14 cellular contexts compared by ENCODE assay signal in genomic region chr5:65198777-65199120, GRCh38.
A peak's percentile ranks its signal among the peaks of the same experiment; 100 is the strongest.
DNase-seq lines count a peak whose midpoint lies in the region; ATAC-seq, FAIRE-seq and TF ChIP-seq lines count a peak whose summit lies in the region.
"Had no signal": no experiment of that assay in that cellular context is flagged by ENCODE, and none has a peak within 500 bp of the region (broad histone marks: within the 10 kb centered on the region; RNA-seq: fewer than 3 reads in every experiment).

No MANE protein-coding gene starts in this region.

- H3K27ac Mint-ChIP-seq in stimulated activated naive B cell treated with anti-CD40 and anti-IgM and Interleukin-4, amounts not matched to agents 10 μg/mL and 1 μg/mL and 100 μg/mL, for 72 hours, result no peak overlapping the region
- H3K27ac Mint-ChIP-seq in naive thymus-derived CD4-positive, alpha-beta T cell, result no peak overlapping the region

- H4K20me1 ChIP-seq in keratinocyte (ENCODE audit: control insufficient read depth, extremely low read depth, insufficient read depth, low read length), result no peaks in the 10 kb centered on the region

- CTCF ChIA-PET in naive thymus-derived CD4-positive, alpha-beta T cell (lab: Charles Lee), result no interaction called here

- no peaks in the 10 kb centered on the region for H3K27me3 ChIP-seq in keratinocyte (ENCODE audit: control insufficient read depth, extremely low read depth, insufficient read depth, low read length)
- no peaks in the 10 kb centered on the region for H3K27me3 ChIP-seq in naive thymus-derived CD4-positive, alpha-beta T cell (ENCODE audit: control insufficient read depth in 2 of 2, insufficient read depth in 2 of 2, low read length in 2 of 2)
- H3K27me3 ChIP-seq: hepatocyte had no signal

- H3K4me3 ChIP-seq in keratinocyte (ENCODE audit: control insufficient read depth in 2 of 3, extremely low read depth in 1 of 3, insufficient read depth in 2 of 3, low read depth in 1 of 3, low read length in 3 of 3), result no peak overlapping the region
- H3K4me3 ChIP-seq in naive thymus-derived CD4-positive, alpha-beta T cell (ENCODE audit: low read length), result no peak overlapping the region
- H3K4me3 ChIP-seq: HAP-1, hepatocyte had no signal

- no peaks in the 10 kb centered on the region for H3K36me3 Mint-ChIP-seq in stimulated activated naive B cell treated with anti-CD40 and anti-IgM and Interleukin-4, amounts not matched to agents 10 μg/mL and 1 μg/mL and 100 μg/mL, for 72 hours
- H3K36me3 Mint-ChIP-seq in naive thymus-derived CD4-positive, alpha-beta T cell, result peaks cover 0 to 7% (median 0%) of the 10 kb centered on the region in 5 donors

- peak overlapping the region; percentile 50 for H3K9ac ChIP-seq in keratinocyte (ENCODE audit: control insufficient read depth, extremely low read depth, insufficient read depth, low read length)

- ATAC-seq in stimulated activated naive B cell treated with anti-CD40 and anti-IgM and Interleukin-4, amounts not matched to agents 10 μg/mL and 1 μg/mL and 100 μg/mL, for 72 hours (replicated peaks), result no peak
- ATAC-seq in naive thymus-derived CD4-positive, alpha-beta T cell, result no peak
- ATAC-seq in HG02588 (IDR thresholded peaks at IDR 0.05; ENCODE audit: unreplicated experiment), result no peak
- ATAC-seq: sciatic nerve had no signal

- H3K4me3 Mint-ChIP-seq in stimulated activated naive B cell treated with anti-CD40 and anti-IgM and Interleukin-4, amounts not matched to agents 10 μg/mL and 1 μg/mL and 100 μg/mL, for 72 hours, result no peak overlapping the region
- no peak overlapping the region for H3K4me3 Mint-ChIP-seq in naive thymus-derived CD4-positive, alpha-beta T cell
- H3K4me3 Mint-ChIP-seq: central memory CD8-positive, alpha-beta T cell had no signal

- no peaks in the 10 kb centered on the region for H3K9me1 ChIP-seq in keratinocyte (ENCODE audit: control insufficient read depth, extremely low read depth, insufficient read depth, low read length)

- H3K36me3 ChIP-seq in keratinocyte (ENCODE audit: control insufficient read depth in 2 of 2, extremely low read depth in 1 of 2, insufficient read depth in 2 of 2, low read length in 2 of 2), result peaks cover 0 to 21% of the 10 kb centered on the region in 2 experiments
- no peaks in the 10 kb centered on the region for H3K36me3 ChIP-seq in naive thymus-derived CD4-positive, alpha-beta T cell (ENCODE audit: control insufficient read depth in 2 of 3, insufficient read depth in 3 of 3, low read length in 3 of 3)
- H3K36me3 ChIP-seq: HAP-1 had no signal

- POLR2A ChIA-PET in naive thymus-derived CD4-positive, alpha-beta T cell (lab: Charles Lee), result interaction anchor here (0.6 kb wide), 1 partner anchor 13 kb away, joined by 3 read pairs; no protein-coding TSS in a partner anchor

- peaks cover 8% of the 10 kb centered on the region for H3K79me2 ChIP-seq in keratinocyte (ENCODE audit: control insufficient read depth, insufficient read depth, low read length)
- H3K79me2 ChIP-seq: hepatocyte had no signal

- no peaks in the 10 kb centered on the region for H3K27me3 Mint-ChIP-seq in stimulated activated naive B cell treated with anti-CD40 and anti-IgM and Interleukin-4, amounts not matched to agents 10 μg/mL and 1 μg/mL and 100 μg/mL, for 72 hours
- peaks cover 0 to 11% (median 0%) of the 10 kb centered on the region in 5 donors for H3K27me3 Mint-ChIP-seq in naive thymus-derived CD4-positive, alpha-beta T cell
- H3K27me3 Mint-ChIP-seq: central memory CD8-positive, alpha-beta T cell had no signal

- H3K4me1 ChIP-seq in keratinocyte (ENCODE audit: control insufficient read depth, extremely low read depth, insufficient read depth, low read length), result peaks cover 67% of the 10 kb centered on the region
- H3K4me1 ChIP-seq in naive thymus-derived CD4-positive, alpha-beta T cell (ENCODE audit: control insufficient read depth in 2 of 2, insufficient read depth in 2 of 2, low read length in 2 of 2), result no peaks in the 10 kb centered on the region
- H3K4me1 ChIP-seq: HAP-1 had no signal

- dilution Hi-C loops in keratinocyte (cut with MboI; ENCODE audit: extremely low pct_ligation_motif_present, low sequenced_read_pairs), result no loop called here

- no peak for TF ChIP-seq CTCF in keratinocyte (optimal IDR thresholded peaks at IDR 0.05 in 1 of 3, IDR thresholded peaks at IDR 0.05 in 1 of 3, conservative IDR thresholded peaks at IDR 0.05 in 1 of 3; ENCODE audit: extremely low read depth in 1 of 3, insufficient read depth in 2 of 3, low read length in 3 of 3)

- peak overlapping the region; percentile 82 for H3K27ac ChIP-seq in keratinocyte (ENCODE audit: control insufficient read depth, insufficient read depth, low read length)
- H3K27ac ChIP-seq in naive thymus-derived CD4-positive, alpha-beta T cell (ENCODE audit: low read depth, low read length), result no peak overlapping the region
- H3K27ac ChIP-seq: C4-2B, hepatocyte had no signal

- H3K4me1 Mint-ChIP-seq in stimulated activated naive B cell treated with anti-CD40 and anti-IgM and Interleukin-4, amounts not matched to agents 10 μg/mL and 1 μg/mL and 100 μg/mL, for 72 hours, result no peaks in the 10 kb centered on the region
- H3K4me1 Mint-ChIP-seq in naive thymus-derived CD4-positive, alpha-beta T cell, result no peaks in the 10 kb centered on the region
- H3K4me1 Mint-ChIP-seq: central memory CD8-positive, alpha-beta T cell had no signal

- H3K9me3 ChIP-seq in keratinocyte (ENCODE audit: control insufficient read depth, low read depth, low read length), result no peaks in the 10 kb centered on the region
- H3K9me3 ChIP-seq in naive thymus-derived CD4-positive, alpha-beta T cell (ENCODE audit: control insufficient read depth in 2 of 3, low read length in 3 of 3), result no peaks in the 10 kb centered on the region
- H3K9me3 ChIP-seq: HAP-1 had no signal

- no peaks in the 10 kb centered on the region for H3K9me3 Mint-ChIP-seq in stimulated activated naive B cell treated with anti-CD40 and anti-IgM and Interleukin-4, amounts not matched to agents 10 μg/mL and 1 μg/mL and 100 μg/mL, for 72 hours
- no peaks in the 10 kb centered on the region for H3K9me3 Mint-ChIP-seq in naive thymus-derived CD4-positive, alpha-beta T cell
- H3K9me3 Mint-ChIP-seq: central memory CD8-positive, alpha-beta T cell had no signal

- DNase-seq in AG08395 (ENCODE audit: low spot score), result peak; percentile 88
- peak; percentile 72 for DNase-seq in HTR-8/SVneo (ENCODE audit: insufficient read length, low spot score)
- DNase-seq in astrocyte of the hippocampus (ENCODE audit: low read depth, low spot score), result peak; percentile 91
- DNase-seq in keratinocyte (ENCODE audit: low read depth, low spot score), result peak; percentile 96
- DNase-seq in stimulated activated naive B cell treated with anti-CD40 and anti-IgM and Interleukin-4, amounts not matched to agents 10 μg/mL and 1 μg/mL and 100 μg/mL, for 72 hours, result no peak
- DNase-seq in naive thymus-derived CD4-positive, alpha-beta T cell, result no peak
- no peak for DNase-seq in T-helper 1 cell
- DNase-seq: NCI-H1105 treated with DMSO at 0.1 percent for 48 hours had no signal

- peak overlapping the region; percentile 70 for H3K4me2 ChIP-seq in keratinocyte (ENCODE audit: control insufficient read depth, extremely low read depth, insufficient read depth, low read depth, low read length)
- H3K4me2 ChIP-seq: hepatocyte had no signal

- no peak overlapping the region for H2AFZ ChIP-seq in keratinocyte (ENCODE audit: control insufficient read depth, low read length)
- H2AFZ ChIP-seq: hepatocyte had no signal

- FAIRE-seq in HTR-8/SVneo (lab: Jason Lieb, UNC), result peak; percentile 91
- peak; percentile 92 for FAIRE-seq in keratinocyte (lab: Jason Lieb, UNC)

- intact Hi-C loops in naive thymus-derived CD4-positive, alpha-beta T cell (cut with micrococcal nuclease), result no loop called here

Comparison
In these comparisons a context has a peak if more than half of its experiments do, and no peak if none do; other contexts are left out.
1. DNase-seq: peak in AG08395 (single experiment), HTR-8/SVneo (single experiment), astrocyte of the hippocampus (single experiment) and keratinocyte (single experiment); none in stimulated activated naive B cell treated with anti-CD40 and anti-IgM and Interleukin-4, amounts not matched to agents 10 μg/mL and 1 μg/mL and 100 μg/mL, for 72 hours (single experiment), naive thymus-derived CD4-positive, alpha-beta T cell (0 of 9) and T-helper 1 cell (0 of 5).